In genomic region chr1:231417503-231417902, GRCh38 we compare ENCODE assay signal across 2 cellular contexts.
TF ChIP-seq lines count a peak whose summit lies in the region.

No MANE protein-coding gene starts in this region.

TF ChIP-seq in HepG2, 621 proteins besides CTCF, POLR2A, EP300 and RAD21:
- TF ChIP-seq GATAD2A (CRISPR knock-in tag; IDR thresholded peaks at IDR 0.05), result 0 out of 2 replicates have a peak, but pooled peaks have one; percentile 10
- TF ChIP-seq SATB2 (CRISPR knock-in tag; IDR thresholded peaks at IDR 0.05), result no peak
- no peak for TF ChIP-seq SNAPC4 (CRISPR knock-in tag; IDR thresholded peaks at IDR 0.05)
- 0 out of 2 replicates have a peak, but pooled peaks have one; percentile 10 for TF ChIP-seq TCF7 (IDR thresholded peaks at IDR 0.05; ENCODE audit: low read depth)
- peak; percentile 54; the same call in 1 of the 2 replicates for TF ChIP-seq KAT7 (CRISPR knock-in tag; IDR thresholded peaks at IDR 0.05; ENCODE audit: borderline replicate concordance)
- TF ChIP-seq SAP130 (CRISPR knock-in tag; IDR thresholded peaks at IDR 0.05; ENCODE audit: low read depth), result peak; percentile 47; the same call in 1 of the 2 replicates
- no peak for TF ChIP-seq HNRNPL (IDR thresholded peaks at IDR 0.05; ENCODE audit: low read depth, low read length)
- TF ChIP-seq HNF4A (CRISPR knock-in tag; IDR thresholded peaks at IDR 0.05), result peak; percentile 9; the same call in 1 of the 2 replicates
- TF ChIP-seq FOXP4 (CRISPR knock-in tag; IDR thresholded peaks at IDR 0.05), result 0 out of 2 replicates have a peak, but pooled peaks have one; percentile 13

TF ChIP-seq in HEK293T, 16 proteins besides CTCF, POLR2A, EP300 and RAD21 (continued from another document):
- TF ChIP-seq HDGF (IDR thresholded peaks at IDR 0.05; ENCODE audit: borderline replicate concordance), result no peak
- TF ChIP-seq SUZ12 (IDR thresholded peaks at IDR 0.05), result no peak
- no peak for TF ChIP-seq BHLHE40 (IDR thresholded peaks at IDR 0.05; ENCODE audit: borderline replicate concordance)
- TF ChIP-seq L3MBTL2 (conservative IDR thresholded peaks at IDR 0.05), result no peak
- no peak for TF ChIP-seq CTBP1 (IDR thresholded peaks at IDR 0.05; ENCODE audit: borderline replicate concordance)
- no peak for TF ChIP-seq NFRKB (IDR thresholded peaks at IDR 0.05)
- TF ChIP-seq ZNF384 (IDR thresholded peaks at IDR 0.05), result no peak
- TF ChIP-seq LEF1 (IDR thresholded peaks at IDR 0.05; ENCODE audit: borderline replicate concordance), result no peak
- no peak for TF ChIP-seq FOXM1 (IDR thresholded peaks at IDR 0.05; ENCODE audit: borderline replicate concordance)
- TF ChIP-seq FOXK2 (IDR thresholded peaks at IDR 0.05), result no peak
- no peak for TF ChIP-seq TARDBP (IDR thresholded peaks at IDR 0.05)
- no peak for TF ChIP-seq PKNOX1 (IDR thresholded peaks at IDR 0.05)
- TF ChIP-seq SP1 (IDR thresholded peaks at IDR 0.05), result no peak
- no peak for TF ChIP-seq ELF4 (IDR thresholded peaks at IDR 0.05)
- no peak for TF ChIP-seq ARNT (IDR thresholded peaks at IDR 0.05)
TF ChIP-seq in HEK293T: peak in this region for 0.
